Comparison of ENCODE assay signal across 8 cellular contexts in the genomic region with DNA sequence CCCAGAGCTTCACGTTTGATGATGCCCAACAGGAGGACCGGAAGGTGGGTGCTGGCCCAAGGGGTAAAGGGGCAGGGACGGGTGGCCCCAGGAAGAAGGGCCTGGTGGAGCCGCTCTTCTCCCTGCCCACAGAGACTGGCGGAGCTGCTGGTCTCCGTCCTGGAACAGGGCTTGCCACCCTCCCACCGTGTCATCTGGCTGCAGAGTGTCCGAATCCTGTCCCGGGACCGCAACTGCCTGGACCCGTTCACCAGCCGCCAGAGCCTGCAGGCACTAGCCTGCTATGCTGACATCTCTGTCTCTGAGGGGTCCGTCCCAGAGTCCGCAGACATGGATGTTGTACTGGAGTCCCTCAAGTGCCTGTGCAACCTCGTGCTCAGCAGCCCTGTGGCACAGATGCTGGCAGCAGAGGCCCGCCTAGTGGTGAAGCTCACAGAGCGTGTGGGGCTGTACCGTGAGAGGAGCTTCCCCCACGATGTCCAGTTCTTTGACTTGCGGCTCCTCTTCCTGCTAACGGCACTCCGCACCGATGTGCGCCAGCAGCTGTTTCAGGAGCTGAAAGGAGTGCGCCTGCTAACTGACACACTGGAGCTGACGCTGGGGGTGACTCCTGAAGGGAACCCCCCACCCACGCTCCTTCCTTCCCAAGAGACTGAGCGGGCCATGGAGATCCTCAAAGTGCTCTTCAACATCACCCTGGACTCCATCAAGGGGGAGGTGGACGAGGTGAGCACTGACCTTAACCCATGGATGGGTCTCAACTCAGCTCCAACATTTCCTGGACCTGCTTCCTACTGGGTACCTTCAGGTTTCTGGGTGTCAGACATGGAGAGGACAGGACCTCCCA. TPM values are rescaled to one million over a fixed set of nuclear protein-coding genes. Genes with fewer than 3 reads are reported as not detected.
DNase-seq lines count a peak whose midpoint lies in the region; ATAC-seq, FAIRE-seq and TF ChIP-seq lines count a peak whose summit lies in the region.

No MANE protein-coding gene starts in this region.

- TF ChIP-seq CTCF in BE2C (IDR thresholded peaks at IDR 0.05; ENCODE audit: low read depth, low read length) (no peak), colonic mucosa (IDR thresholded peaks at IDR 0.05) (no peak)

- ATAC-seq in HG02623 (IDR thresholded peaks at IDR 0.05; ENCODE audit: unreplicated experiment) = no peak

- H3K4me3 ChIP-seq in BE2C (ENCODE audit: low read depth, low read length) (peak overlapping the region; percentile 78), colonic mucosa (peak overlapping the region; percentile 99), muscle layer of duodenum (ENCODE audit: low read depth in 1 of 2, low read length in 2 of 2) (peak overlapping the region; percentile 85 to 93)

- no peaks in the 10 kb centered on the region for H3K27me3 ChIP-seq in BE2C
- no peaks in the 10 kb centered on the region for H3K27me3 ChIP-seq in colonic mucosa
- H3K27me3 ChIP-seq in muscle layer of duodenum (ENCODE audit: low read depth, low read length) = no peaks in the 10 kb centered on the region

- no peaks in the 10 kb centered on the region for H3K4me1 ChIP-seq in BE2C
- H3K4me1 ChIP-seq in colonic mucosa = peaks cover 21% of the 10 kb centered on the region
- H3K4me1 ChIP-seq in muscle layer of duodenum (ENCODE audit: control insufficient read depth in 1 of 2, insufficient read depth in 2 of 2, low read length in 2 of 2) = peaks cover 19 to 43% of the 10 kb centered on the region in 2 donors

- peak overlapping the region; percentile 97 for H3K27ac ChIP-seq in KOPT-K1 (ENCODE audit: low read depth, low read length, poor library complexity, severe bottlenecking)
- H3K27ac ChIP-seq in colonic mucosa = peak overlapping the region; percentile 100
- peak overlapping the region; percentile 67 for H3K27ac ChIP-seq in muscle layer of duodenum (ENCODE audit: low read length)

- no peak for FAIRE-seq in HTR-8/SVneo (lab: Jason Lieb, UNC)

- DNase-seq in BE2C = no peak
- DNase-seq in colonic mucosa = peak; percentile 19
- DNase-seq in NCI-H69 (lab: John Stamatoyannopoulos, UW) = no peak
- no peak for DNase-seq in HTR-8/SVneo (ENCODE audit: insufficient read length, low spot score)
- DNase-seq in activated CD8-positive, alpha-beta memory T cell treated with anti-CD3 and anti-CD28 coated beads, Interleukin-2, amount 50 U/mL, for 48 hours = no peak

- peak overlapping the region; percentile 71 to 100 for H3K9ac ChIP-seq in colonic mucosa (ENCODE audit: low read depth in 2 of 2, low read length in 2 of 2)

- H3K36me3 ChIP-seq in BE2C (peaks cover 9% of the 10 kb centered on the region), KOPT-K1 (ENCODE audit: insufficient read depth, low read length) (peaks cover 64% of the 10 kb centered on the region), colonic mucosa (peaks cover 24% of the 10 kb centered on the region), muscle layer of duodenum (ENCODE audit: control insufficient read depth in 1 of 2, insufficient read depth in 2 of 2, low read length in 2 of 2) (peaks cover 50 to 67% of the 10 kb centered on the region in 2 donors)

- no peaks in the 10 kb centered on the region for H3K9me3 ChIP-seq in BE2C
- no peaks in the 10 kb centered on the region for H3K9me3 ChIP-seq in KOPT-K1 (ENCODE audit: insufficient read depth, low read length, poor library complexity, severe bottlenecking)
- H3K9me3 ChIP-seq in colonic mucosa = no peaks in the 10 kb centered on the region
- H3K9me3 ChIP-seq in muscle layer of duodenum (ENCODE audit: control insufficient read depth in 1 of 2, low read length in 2 of 2) = no peaks in the 10 kb centered on the region

- intact Hi-C loops in colonic mucosa (cut with DNase I) = no loop called here

RNA-seq across cellular contexts. Expression of gene RIC8A, which starts 2.0 kb away (rescaled TPM):
- 118 TPM for polyA plus RNA-seq in BE2C (2012; ENCODE audit: insufficient read depth, insufficient read length, low read depth)
- total RNA-seq in colonic mucosa = 100 to 1,000 TPM in 1 of 2 donors, 10 to 100 TPM in 1; 69.3 to 112 TPM

RNA-seq across cellular contexts. Expression of gene BET1L, which starts 2.3 kb away (rescaled TPM):
- polyA plus RNA-seq in BE2C (2012; ENCODE audit: insufficient read depth, insufficient read length, low read depth) = 41.1 TPM
- total RNA-seq in colonic mucosa = 10 to 100 TPM; 51.0 to 62.2 TPM

RNA-seq across cellular contexts. Expression of gene SCGB1C1, which starts 16.6 kb away (rescaled TPM):
- not detected for polyA plus RNA-seq in BE2C (2012; ENCODE audit: insufficient read depth, insufficient read length, low read depth)
- total RNA-seq in colonic mucosa = not detected

RNA-seq across cellular contexts. Expression of gene SIRT3, which starts 26.6 kb away (rescaled TPM):
- 16.1 TPM for polyA plus RNA-seq in BE2C (2012; ENCODE audit: insufficient read depth, insufficient read length, low read depth)
- 10 to 100 TPM; 15.1 to 16.9 TPM for total RNA-seq in colonic mucosa

RNA-seq across cellular contexts. Expression of gene PSMD13, which starts 27.3 kb away (rescaled TPM):
- polyA plus RNA-seq in BE2C (2012; ENCODE audit: insufficient read depth, insufficient read length, low read depth) = 118 TPM
- total RNA-seq in colonic mucosa = 100 to 1,000 TPM in 1 of 2 donors, 10 to 100 TPM in 1; 99.0 to 145 TPM
